ENCODE assay signal across 14 cellular contexts in genomic region chr5:172866802-172867748, GRCh38. TPM values are rescaled to one million over a fixed set of nuclear protein-coding genes. Genes with fewer than 3 reads are reported as not detected.
DNase-seq lines count a peak whose midpoint lies in the region; ATAC-seq, FAIRE-seq and TF ChIP-seq lines count a peak whose summit lies in the region.
"Had no signal": no experiment of that assay in that cellular context is flagged by ENCODE, and none has a peak within 500 bp of the region (broad histone marks: within the 10 kb centered on the region; RNA-seq: fewer than 3 reads in every experiment).

No MANE protein-coding gene starts in this region.

- H3K9ac ChIP-seq in HepG2 (ENCODE audit: insufficient read depth, low read depth, low read length) (0 out of 2 replicates have a peak overlapping the region, but pooled peaks have one; percentile 23), SK-N-SH (no peak overlapping the region)
- H3K9ac ChIP-seq: KMS-11 had no signal

- BruUV-seq in HepG2 (replicated peaks; lab: Mats Ljungman, UMichigan): no TSS peak

- ATAC-seq in HepG2 (no peak), GM18861 (IDR thresholded peaks at IDR 0.05; ENCODE audit: unreplicated experiment) (no peak), GM18870 (IDR thresholded peaks at IDR 0.05; ENCODE audit: unreplicated experiment) (no peak)
- ATAC-seq: GM12878 had no signal

- H3K9me3 ChIP-seq in HepG2 (ENCODE audit: low read length): no peaks in the 10 kb centered on the region
- H3K9me3 ChIP-seq in spleen: no peaks in the 10 kb centered on the region
- no peaks in the 10 kb centered on the region for H3K9me3 ChIP-seq in SK-N-SH

- no peaks in the 10 kb centered on the region for H3K9me2 ChIP-seq in SK-N-SH

- WGBS in HepG2 (ENCODE audit: low lambda C conversion rate): 79% methylated on average over 7 of the region's 9 CpGs
- WGBS in spleen, 5 donors: 77 to 83% (median 82%) methylated on average over 9 of the region's 9 CpGs
- 83% methylated on average over 4 of the region's 9 CpGs for WGBS in SK-N-SH (ENCODE audit: low lambda C conversion rate)

- TF ChIP-seq POLR2A in HepG2 (IDR thresholded peaks at IDR 0.05; ENCODE audit: insufficient read depth in 1 of 2, low read depth in 2 of 2, low read length in 2 of 2) (no peak), spleen (IDR thresholded peaks at IDR 0.05) (no peak)

- POLR2A ChIA-PET in HepG2 (lab: Yijun Ruan, JAX) (no interaction called here), SK-N-SH (lab: Yijun Ruan, JAX) (no interaction called here)

- CTCF ChIA-PET in HepG2 (lab: Yijun Ruan, JAX; ENCODE audit: low intra/inter-chr PET ratio, low total read pairs) (no interaction called here), SK-N-SH (lab: Yijun Ruan, JAX) (interaction anchor here (0.9 kb wide), 1 partner anchor 17 kb away, joined by 4 read pairs; no protein-coding TSS in a partner anchor)

- H3F3A ChIP-seq in SK-N-SH (replicated peaks; ENCODE audit: insufficient read depth): peaks cover 44% of the 10 kb centered on the region

- no peak overlapping the region for H3K4me3 ChIP-seq in H7 (ENCODE audit: insufficient read depth, low read depth, low read length)
- no peak overlapping the region for H3K4me3 ChIP-seq in HepG2 (replicated peaks in 1 of 3; ENCODE audit: insufficient read depth in 1 of 3, low read depth in 2 of 3, low read length in 3 of 3)
- no peak overlapping the region for H3K4me3 ChIP-seq in spleen
- H3K4me3 ChIP-seq in SK-N-SH (ENCODE audit: low read depth in 2 of 2, low read length in 1 of 2): no peak overlapping the region
- H3K4me3 ChIP-seq: GM12878 had no signal

- H3K27me3 ChIP-seq in H7 (ENCODE audit: control insufficient read depth, insufficient read depth, low read length): no peaks in the 10 kb centered on the region
- no peaks in the 10 kb centered on the region for H3K27me3 ChIP-seq in HepG2 (ENCODE audit: control insufficient read depth in 1 of 2, insufficient read depth in 2 of 2, low read length in 2 of 2)
- no peaks in the 10 kb centered on the region for H3K27me3 ChIP-seq in spleen (replicated peaks in 1 of 7)
- H3K27me3 ChIP-seq in SK-N-SH (ENCODE audit: insufficient read depth): no peaks in the 10 kb centered on the region

- H3K4me1 ChIP-seq in HepG2 (ENCODE audit: insufficient read depth, low read length) (peaks cover 85% of the 10 kb centered on the region), spleen (peaks cover 50 to 96% (median 65%) of the 10 kb centered on the region in 6 donors), SK-N-SH (ENCODE audit: control insufficient read depth in 1 of 2, insufficient read depth in 2 of 2, low read depth in 1 of 2, low read length in 1 of 2) (peaks cover 39 to 48% of the 10 kb centered on the region in 2 experiments; a peak in 3 of 4 replicates)

- TF ChIP-seq RAD21 in HepG2 (CRISPR knock-in tag; IDR thresholded peaks at IDR 0.05) (no peak), SK-N-SH (IDR thresholded peaks at IDR 0.05; ENCODE audit: low read length) (no peak)

- H3K79me2 ChIP-seq in HepG2 (ENCODE audit: insufficient read depth, low read length) (peaks cover 49% of the 10 kb centered on the region), SK-N-SH (ENCODE audit: insufficient read depth) (peaks cover 37% of the 10 kb centered on the region)

- H4K20me1 ChIP-seq in HepG2 (ENCODE audit: insufficient read depth, low read length): no peaks in the 10 kb centered on the region; the same call in none of the 2 replicates
- H4K20me1 ChIP-seq in SK-N-SH (ENCODE audit: insufficient read depth): 0 out of 2 replicates have a peak, but pooled peaks cover 4% of the 10 kb centered on the region

- H3K4me2 ChIP-seq in HepG2 (ENCODE audit: low read depth, low read length): no peak overlapping the region
- H3K4me2 ChIP-seq in SK-N-SH: no peak overlapping the region; the same call in 1 of the 2 replicates
- H3K4me2 ChIP-seq: KMS-11 had no signal

- intact Hi-C loops in HepG2 (cut with micrococcal nuclease; ENCODE audit: unreplicated experiment) (no loop called here), spleen (cut with DNase I; ENCODE audit: low total_unique reads) (no loop called here)

- DNase-seq in H7 (peak; percentile 72), caudate nucleus (lab: John Stamatoyannopoulos, UW) (peak in 13 of 61 donors; percentile 12 to 78 (median 33)), HepG2 (ENCODE audit: low spot score) (no peak), spleen (peak; percentile 66), SK-N-SH (no peak), GM20000 (ENCODE audit: low spot score) (no peak)
- DNase-seq: activated CD4-positive, alpha-beta memory T cell treated with anti-CD3 and anti-CD28 coated beads for 36 hours; activated naive CD8-positive, alpha-beta T cell treated with anti-CD3 and anti-CD28 coated beads, Interleukin-2, amount 10 ng/mL, durations not matched to agents 7 days and 5 days; NCI-H345; SW 1271 had no signal

- in situ Hi-C loops in HepG2 (cut with HindIII; ENCODE audit: extremely low pct_ligation_motif_present, low pct_unique_long_range_greater_than_20kb): no loop called here

- H3K27ac ChIP-seq in caudate nucleus (ENCODE audit: low read depth, low read length) (peak overlapping the region; percentile 89), HepG2 (ENCODE audit: extremely low read length, insufficient read depth, low read length) (peak overlapping the region; percentile 54), spleen (peak overlapping the region in 4 of 8 donors; percentile 45 to 94 (median 82)), SK-N-SH (ENCODE audit: low read depth in 2 of 2, low read length in 1 of 2) (peak overlapping the region in 1 of 2 experiments; percentile 99; a peak in 2 of 4 replicates)
- H3K27ac ChIP-seq: KMS-11 had no signal

- H2AFZ ChIP-seq in HepG2 (ENCODE audit: low read length): no peak overlapping the region
- no peak overlapping the region for H2AFZ ChIP-seq in SK-N-SH (ENCODE audit: low read depth)

- no peak for FAIRE-seq in HepG2 (lab: Jason Lieb, UNC)
- FAIRE-seq: GM12878 had no signal

- H3K36me3 ChIP-seq in H7 (replicated peaks; ENCODE audit: control insufficient read depth, insufficient read depth, low read length) (peaks cover 1% of the 10 kb centered on the region), HepG2 (replicated peaks in 1 of 2; ENCODE audit: control insufficient read depth in 1 of 2, insufficient read depth in 2 of 2, low read length in 2 of 2) (peaks cover 0 to 17% of the 10 kb centered on the region in 2 experiments; a peak in 2 of 5 replicates), spleen (peaks cover 0 to 41% (median 0%) of the 10 kb centered on the region in 6 donors), SK-N-SH (replicated peaks in 1 of 2; ENCODE audit: control insufficient read depth in 1 of 2, insufficient read depth in 2 of 2, low read length in 1 of 2) (no peaks in the 10 kb centered on the region)

- TF ChIP-seq CTCF in HepG2 (CRISPR knock-in tag; IDR thresholded peaks at IDR 0.05) (no peak), spleen (IDR thresholded peaks at IDR 0.05 in 8 of 11, conservative IDR thresholded peaks at IDR 0.05 in 3 of 11) (no peak), SK-N-SH (IDR thresholded peaks at IDR 0.05) (no peak), GM20000 (IDR thresholded peaks at IDR 0.05; ENCODE audit: extremely low read depth, missing control alignments) (no peak)

- TF ChIP-seq EP300 in HepG2 (IDR thresholded peaks at IDR 0.05; ENCODE audit: low read depth in 2 of 2, low read length in 2 of 2) (no peak), HepG2 (CRISPR knock-in tag; IDR thresholded peaks at IDR 0.05; ENCODE audit: borderline replicate concordance) (no peak), SK-N-SH (IDR thresholded peaks at IDR 0.05; ENCODE audit: borderline replicate concordance in 1 of 2, low read depth in 1 of 2, low read length in 1 of 2) (no peak)

TF ChIP-seq in HepG2, 621 proteins besides CTCF, POLR2A, EP300 and RAD21 (continues in another document):
- TF ChIP-seq PHF8 (CRISPR knock-in tag; IDR thresholded peaks at IDR 0.05): no peak

TF ChIP-seq in SK-N-SH, 30 proteins besides CTCF, POLR2A, EP300 and RAD21 (continues in another document):
- TF ChIP-seq TCF12 (IDR thresholded peaks at IDR 0.05) (no peak), EZH2phosphoT487 (IDR thresholded peaks at IDR 0.05; ENCODE audit: borderline replicate concordance, low read depth) (no peak), ELF1 (IDR thresholded peaks at IDR 0.05) (no peak)

RNA-seq across cellular contexts. Expression of gene ERGIC1, which starts 33.0 kb away (rescaled TPM):
- 97.7 and 102 TPM in 2 replicates for total RNA-seq in H7 (2014; rRNA removed; shearing (Covaris generic))
- total RNA-seq in HepG2 (2016; rRNA removed; fragmentation: Illumina TruSeq; extraction: Trizol) (56.6 and 78.5 TPM in 2 replicates), spleen (100 to 1,000 TPM in 6 of 7 donors, 10 to 100 TPM in 1; 96.6 to 166 (median 143) TPM)
- 56.7 and 59.9 TPM in 2 replicates for total RNA-seq in HepG2 (2016; cell fraction: cytosol; rRNA removed; fragmentation: Illumina TruSeq; extraction: Trizol; ENCODE audit: low read depth)
- total RNA-seq in HepG2 (2016; cell fraction: insoluble cytoplasmic fraction; rRNA removed; fragmentation: Illumina TruSeq; extraction: Trizol): 51.2 and 75.8 TPM in 2 replicates
- total RNA-seq in HepG2 (2016; cell fraction: membrane; rRNA removed; fragmentation: Illumina TruSeq; extraction: Trizol): 144 and 156 TPM in 2 replicates
- 57.0 and 67.0 TPM in 2 replicates for total RNA-seq in HepG2 (2016; cell fraction: nucleus; rRNA removed; fragmentation: Illumina TruSeq; extraction: Trizol)
- polyA plus RNA-seq in HepG2 (2011; rRNA removed) (184 and 205 TPM in 2 replicates), spleen (10 to 100 TPM; 36.9 to 84.6 (median 46.8) TPM), SK-N-SH (2012; rRNA removed) (101 and 111 TPM in 2 replicates)
- 216 and 224 TPM in 2 replicates for polyA plus RNA-seq in HepG2 (2011; cell fraction: cytosol; rRNA removed)
- 121 and 137 TPM in 2 replicates for polyA plus RNA-seq in HepG2 (2011; cell fraction: nucleus; rRNA removed)
- 145 and 175 TPM in 2 replicates for polyA plus RNA-seq in HepG2 (2012)
- polyA plus RNA-seq in HepG2 (2016; cell fraction: cytosol; fragmentation: Illumina TruSeq; extraction: Trizol; ENCODE audit: low read depth): 87.6 and 105 TPM in 2 replicates
- 71.8 and 81.7 TPM in 2 replicates for polyA plus RNA-seq in HepG2 (2016; cell fraction: insoluble cytoplasmic fraction; fragmentation: Illumina TruSeq; extraction: Trizol; ENCODE audit: low read depth)
- 183 and 185 TPM in 2 replicates for polyA plus RNA-seq in HepG2 (2016; cell fraction: membrane; fragmentation: Illumina TruSeq; extraction: Trizol; ENCODE audit: low read depth)
- polyA plus RNA-seq in HepG2 (2016; cell fraction: nucleus; fragmentation: Illumina TruSeq; extraction: Trizol; ENCODE audit: insufficient read depth, low read depth): 94.6 and 95.4 TPM in 2 replicates
- polyA minus RNA-seq in HepG2 (2011; rRNA and poly(A)+ RNA removed; ENCODE audit: low replicate concordance): 179 and 302 TPM in 2 replicates
- 60.3 and 74.0 TPM in 2 replicates for polyA minus RNA-seq in HepG2 (2011; cell fraction: cytosol; rRNA and poly(A)+ RNA removed)
- 85.1 and 89.6 TPM in 2 replicates for polyA minus RNA-seq in HepG2 (2011; cell fraction: nucleus; rRNA and poly(A)+ RNA removed)
- polyA plus RNA-seq in SK-N-SH (2012; cell fraction: cytosol; rRNA removed): 69.4 and 95.6 TPM in 2 replicates
- 40.7 and 61.0 TPM in 2 replicates for polyA plus RNA-seq in SK-N-SH (2012; cell fraction: nucleus; rRNA removed)

Comparison
In these comparisons a context has a peak if more than half of its experiments do, and no peak if none do; other contexts are left out.
1. DNase-seq: peak in H7 (single experiment) and spleen (single experiment); none in HepG2 (single experiment), SK-N-SH (single experiment) and GM20000 (single experiment).